ENCODE assay signal across 11 cellular contexts in genomic region chr12:55847033-55847432, GRCh38. TPM values are rescaled to one million over a fixed set of nuclear protein-coding genes. Genes with fewer than 3 reads are reported as not detected.
A peak's percentile ranks its signal among the peaks of the same experiment; 100 is the strongest.
DNase-seq lines count a peak whose midpoint lies in the region; ATAC-seq, FAIRE-seq and TF ChIP-seq lines count a peak whose summit lies in the region.
"Had no signal": no experiment of that assay in that cellular context is flagged by ENCODE, and none has a peak within 500 bp of the region (broad histone marks: within the 10 kb centered on the region; RNA-seq: fewer than 3 reads in every experiment).

No MANE protein-coding gene starts in this region.

- H3K4me3 ChIP-seq in keratinocyte (ENCODE audit: control insufficient read depth in 2 of 3, extremely low read depth in 1 of 3, insufficient read depth in 2 of 3, low read depth in 1 of 3, low read length in 3 of 3), result no peak overlapping the region
- H3K4me3 ChIP-seq in suprapubic skin, result no peak overlapping the region
- H3K4me3 ChIP-seq: A549 had no signal

- dilution Hi-C loops in keratinocyte (cut with MboI; ENCODE audit: extremely low pct_ligation_motif_present, low sequenced_read_pairs), result no loop called here

- no peaks in the 10 kb centered on the region for H3K79me2 ChIP-seq in keratinocyte (ENCODE audit: control insufficient read depth, insufficient read depth, low read length)

- no peaks in the 10 kb centered on the region for H3K27me3 ChIP-seq in keratinocyte (ENCODE audit: control insufficient read depth, extremely low read depth, insufficient read depth, low read length)
- no peaks in the 10 kb centered on the region for H3K27me3 ChIP-seq in suprapubic skin

- no peak for ATAC-seq in HG02938 (IDR thresholded peaks at IDR 0.05; ENCODE audit: unreplicated experiment)

- no peaks in the 10 kb centered on the region for H4K20me1 ChIP-seq in keratinocyte (ENCODE audit: control insufficient read depth, extremely low read depth, insufficient read depth, low read length)

- TF ChIP-seq EP300 in suprapubic skin (IDR thresholded peaks at IDR 0.05), result no peak

- H3K9me3 ChIP-seq in keratinocyte (ENCODE audit: control insufficient read depth, low read depth, low read length) (no peaks in the 10 kb centered on the region), suprapubic skin (no peaks in the 10 kb centered on the region)
- H3K9me3 ChIP-seq: A549 had no signal

- TF ChIP-seq CTCF in keratinocyte (optimal IDR thresholded peaks at IDR 0.05 in 1 of 3, IDR thresholded peaks at IDR 0.05 in 1 of 3, conservative IDR thresholded peaks at IDR 0.05 in 1 of 3; ENCODE audit: extremely low read depth in 1 of 3, insufficient read depth in 2 of 3, low read length in 3 of 3), result no peak
- TF ChIP-seq CTCF in suprapubic skin (IDR thresholded peaks at IDR 0.05), result no peak
- TF ChIP-seq CTCF in GM13977 (IDR thresholded peaks at IDR 0.05; ENCODE audit: extremely low read depth, insufficient read depth, missing control alignments), result no peak

- no peaks in the 10 kb centered on the region for H3K9me1 ChIP-seq in keratinocyte (ENCODE audit: control insufficient read depth, extremely low read depth, insufficient read depth, low read length)

- TF ChIP-seq POLR2A in suprapubic skin (IDR thresholded peaks at IDR 0.05), result no peak

- no peak overlapping the region for H3K4me2 ChIP-seq in keratinocyte (ENCODE audit: control insufficient read depth, extremely low read depth, insufficient read depth, low read depth, low read length)

- in situ Hi-C loops in GM13977 (cut with MboI; ENCODE audit: low pct_unique_long_range_greater_than_20kb, low sequenced_read_pairs, unreplicated experiment), result no loop called here

- H3K9ac ChIP-seq in keratinocyte (ENCODE audit: control insufficient read depth, extremely low read depth, insufficient read depth, low read length), result no peak overlapping the region

- H3K27ac ChIP-seq in adipose tissue (ENCODE audit: low read depth, low read length) (peak overlapping the region; percentile 95), keratinocyte (ENCODE audit: control insufficient read depth, insufficient read depth, low read length) (peak overlapping the region; percentile 75), suprapubic skin (peak overlapping the region; percentile 97)

- H3K4me1 ChIP-seq in keratinocyte (ENCODE audit: control insufficient read depth, extremely low read depth, insufficient read depth, low read length) (peaks cover 21% of the 10 kb centered on the region), suprapubic skin (peaks cover 46% of the 10 kb centered on the region)

- no peak overlapping the region for H2AFZ ChIP-seq in keratinocyte (ENCODE audit: control insufficient read depth, low read length)

- H3K36me3 ChIP-seq in keratinocyte (ENCODE audit: control insufficient read depth in 2 of 2, extremely low read depth in 1 of 2, insufficient read depth in 2 of 2, low read length in 2 of 2), result no peaks in the 10 kb centered on the region
- H3K36me3 ChIP-seq in suprapubic skin, result no peaks in the 10 kb centered on the region

- FAIRE-seq in keratinocyte (lab: Jason Lieb, UNC), result no peak
- FAIRE-seq: A549, colon had no signal

- 35 to 51% (median 41%) methylated on average over 3 of the region's 3 CpGs for WGBS in adipose tissue, 3 donors
- 58% methylated on average over 3 of the region's 3 CpGs for WGBS in suprapubic skin

- DNase-seq in SKM-1 treated with dmso at 0.1 percent for 144 hours (lab: John Stamatoyannopoulos, UW; ENCODE audit: unreplicated experiment), result peak; percentile 2
- no peak for DNase-seq in SKM-1 (lab: John Stamatoyannopoulos, UW; ENCODE audit: unreplicated experiment)
- no peak for DNase-seq in keratinocyte (ENCODE audit: low read depth, low spot score)
- peak in 1 of 2 donors; percentile 82 for DNase-seq in suprapubic skin (ENCODE audit: low spot score in 2 of 2)
- DNase-seq in hippocampal formation (lab: John Stamatoyannopoulos, UW), result no peak
- DNase-seq in GM13977 (ENCODE audit: low spot score), result no peak
- DNase-seq: stimulated activated CD4-positive, alpha-beta T cell treated with anti-CD3 and anti-CD28 coated beads, Interleukin-4, amount 100 ng/mL, for 1 hour had no signal

RNA-seq across cellular contexts. Expression of gene MMP19, which starts 4.3 kb away (rescaled TPM):
- 100 to 1,000 TPM in 1 of 3 donors, 10 to 100 TPM in 1, 1 to 10 TPM in 1; 4.4 to 100 (median 39.6) TPM for polyA plus RNA-seq in adipose tissue
- 2.2 to 4.1 TPM (median 2.7 TPM) in 3 replicates for polyA plus RNA-seq in keratinocyte
- polyA plus RNA-seq in keratinocyte (2011; ENCODE audit: low read depth), result 0.35 TPM
- 1.1 and 1.6 TPM in 2 replicates for polyA plus RNA-seq in keratinocyte (2011; cell fraction: cytosol; rRNA removed)
- 5.9 and 6.9 TPM in 2 replicates for polyA plus RNA-seq in keratinocyte (2011; cell fraction: nucleus; rRNA removed)
- 0.49 and 3.8 TPM in 2 replicates for polyA plus RNA-seq in keratinocyte (2012; ENCODE audit: low replicate concordance)
- polyA minus RNA-seq in keratinocyte, result 1.1 to 4.0 TPM (median 1.2 TPM) in 3 replicates
- polyA minus RNA-seq in keratinocyte (2011; cell fraction: cytosol; rRNA and poly(A)+ RNA removed), result not detected
- 2.1 and 3.0 TPM in 2 replicates for polyA minus RNA-seq in keratinocyte (2011; cell fraction: nucleus; rRNA and poly(A)+ RNA removed)
- 10 to 100 TPM in 1 of 4 donors, 1 to 10 TPM in 3; 4.2 to 10.5 (median 5.5) TPM for total RNA-seq in suprapubic skin

RNA-seq across cellular contexts. Expression of gene DNAJC14, which starts 17.6 kb away (rescaled TPM):
- polyA plus RNA-seq in adipose tissue (10 to 100 TPM; 10.6 to 17.5 (median 15.2) TPM), keratinocyte (6.1 to 8.5 TPM (median 7.7 TPM) in 3 replicates)
- 5.6 TPM for polyA plus RNA-seq in keratinocyte (2011; ENCODE audit: low read depth)
- polyA plus RNA-seq in keratinocyte (2011; cell fraction: cytosol; rRNA removed), result 7.6 and 9.4 TPM in 2 replicates
- 14.4 and 17.6 TPM in 2 replicates for polyA plus RNA-seq in keratinocyte (2011; cell fraction: nucleus; rRNA removed)
- polyA plus RNA-seq in keratinocyte (2012; ENCODE audit: low replicate concordance), result 9.4 and 17.2 TPM in 2 replicates
- polyA minus RNA-seq in keratinocyte, result 3.1 to 18.7 TPM (median 4.1 TPM) in 3 replicates
- polyA minus RNA-seq in keratinocyte (2011; cell fraction: cytosol; rRNA and poly(A)+ RNA removed), result 5.0 TPM
- polyA minus RNA-seq in keratinocyte (2011; cell fraction: nucleus; rRNA and poly(A)+ RNA removed), result 3.7 and 10.3 TPM in 2 replicates
- 10 to 100 TPM; 29.8 to 38.2 (median 36.2) TPM for total RNA-seq in suprapubic skin

RNA-seq across cellular contexts. Expression of gene ORMDL2, which starts 29.2 kb away (rescaled TPM):
- polyA plus RNA-seq in adipose tissue, result 10 to 100 TPM; 18.8 to 63.0 (median 27.2) TPM
- 108 to 129 TPM (median 114 TPM) in 3 replicates for polyA plus RNA-seq in keratinocyte
- polyA plus RNA-seq in keratinocyte (2011; ENCODE audit: low read depth), result 63.5 TPM
- polyA plus RNA-seq in keratinocyte (2011; cell fraction: cytosol; rRNA removed), result 100 and 171 TPM in 2 replicates
- polyA plus RNA-seq in keratinocyte (2011; cell fraction: nucleus; rRNA removed), result 105 and 110 TPM in 2 replicates
- 132 and 146 TPM in 2 replicates for polyA plus RNA-seq in keratinocyte (2012; ENCODE audit: low replicate concordance)
- polyA minus RNA-seq in keratinocyte, result 124 to 182 TPM (median 134 TPM) in 3 replicates
- polyA minus RNA-seq in keratinocyte (2011; cell fraction: cytosol; rRNA and poly(A)+ RNA removed), result 51.4 TPM
- polyA minus RNA-seq in keratinocyte (2011; cell fraction: nucleus; rRNA and poly(A)+ RNA removed), result 22.3 and 42.8 TPM in 2 replicates
- 10 to 100 TPM in 3 of 4 donors, 1 to 10 TPM in 1; 8.6 to 22.8 (median 18.2) TPM for total RNA-seq in suprapubic skin

RNA-seq across cellular contexts. Expression of gene SARNP, which starts 29.5 kb away (rescaled TPM):
- 10 to 100 TPM; 40.8 to 85.6 (median 65.7) TPM for polyA plus RNA-seq in adipose tissue
- polyA plus RNA-seq in keratinocyte, result 117 to 168 TPM (median 119 TPM) in 3 replicates
- 133 TPM for polyA plus RNA-seq in keratinocyte (2011; ENCODE audit: low read depth)
- polyA plus RNA-seq in keratinocyte (2011; cell fraction: cytosol; rRNA removed), result 130 and 221 TPM in 2 replicates
- 66.9 and 91.2 TPM in 2 replicates for polyA plus RNA-seq in keratinocyte (2011; cell fraction: nucleus; rRNA removed)
- 74.4 and 117 TPM in 2 replicates for polyA plus RNA-seq in keratinocyte (2012; ENCODE audit: low replicate concordance)
- polyA minus RNA-seq in keratinocyte, result 10.2 to 45.4 TPM (median 20.8 TPM) in 3 replicates
- 24.0 TPM for polyA minus RNA-seq in keratinocyte (2011; cell fraction: cytosol; rRNA and poly(A)+ RNA removed)
- 9.4 and 20.0 TPM in 2 replicates for polyA minus RNA-seq in keratinocyte (2011; cell fraction: nucleus; rRNA and poly(A)+ RNA removed)
- total RNA-seq in suprapubic skin, result 10 to 100 TPM; 32.0 to 45.8 (median 40.1) TPM
